Comparison of ENCODE assay signal across 10 cellular contexts in genomic region chr9:89880161-89880560, GRCh38.
"Had no signal": no experiment of that assay in that cellular context is flagged by ENCODE, and none has a peak within 500 bp of the region (broad histone marks: within the 10 kb centered on the region; RNA-seq: fewer than 3 reads in every experiment).

No MANE protein-coding gene starts in this region.

- DNase-seq: activated naive CD4-positive, alpha-beta T cell treated with anti-CD3 and anti-CD28 coated beads, Interleukin-2, amount 10 ng/mL, durations not matched to agents 7 days and 5 days; caudate nucleus; stimulated activated CD4-positive, alpha-beta T cell treated with anti-CD3 and anti-CD28 coated beads, Interleukin-4, amount 100 ng/mL, for 1 hour; stimulated activated naive CD8-positive, alpha-beta T cell treated with anti-CD3 and anti-CD28 coated beads, Interleukin-15, amount 100 ng/mL, for 72 hours; thyroid gland had no signal

- H3K4me1 ChIP-seq: thyroid gland had no signal

- H3K9me3 Mint-ChIP-seq: activated naive CD4-positive, alpha-beta T cell treated with anti-CD3 and anti-CD28 coated beads, Interleukin-2, amount 10 ng/mL, durations not matched to agents 7 days and 5 days; nephron; stimulated activated naive CD8-positive, alpha-beta T cell treated with anti-CD3 and anti-CD28 coated beads, Interleukin-15, amount 100 ng/mL, for 72 hours; T-helper 1 cell treated with Interleukin-12 subunit alpha and Interleukin-12 subunit beta and Interleukin-4 antibody, amounts not matched to agents 30 μg/mL and 1 μg/mL, for 36 hours; WTC11 had no signal

- H3K9me3 ChIP-seq: psoas muscle, thyroid gland had no signal

- H3K36me3 Mint-ChIP-seq: activated naive CD4-positive, alpha-beta T cell treated with anti-CD3 and anti-CD28 coated beads, Interleukin-2, amount 10 ng/mL, durations not matched to agents 7 days and 5 days; WTC11 had no signal

- H3K36me3 ChIP-seq: thyroid gland had no signal

- H3K27me3 Mint-ChIP-seq: stimulated activated naive CD8-positive, alpha-beta T cell treated with anti-CD3 and anti-CD28 coated beads, Interleukin-15, amount 100 ng/mL, for 72 hours had no signal

- H3K4me1 Mint-ChIP-seq: activated naive CD4-positive, alpha-beta T cell treated with anti-CD3 and anti-CD28 coated beads, Interleukin-2, amount 10 ng/mL, durations not matched to agents 7 days and 5 days; stimulated activated naive CD8-positive, alpha-beta T cell treated with anti-CD3 and anti-CD28 coated beads, Interleukin-15, amount 100 ng/mL, for 72 hours; WTC11 had no signal

- H3K27ac Mint-ChIP-seq: activated naive CD4-positive, alpha-beta T cell treated with anti-CD3 and anti-CD28 coated beads, Interleukin-2, amount 10 ng/mL, durations not matched to agents 7 days and 5 days; stimulated activated naive CD8-positive, alpha-beta T cell treated with anti-CD3 and anti-CD28 coated beads, Interleukin-15, amount 100 ng/mL, for 72 hours; T-helper 1 cell treated with Interleukin-12 subunit alpha and Interleukin-12 subunit beta and Interleukin-4 antibody, amounts not matched to agents 30 μg/mL and 1 μg/mL, for 36 hours; WTC11 had no signal

- ATAC-seq: SK-N-SH treated with all-trans-retinoic acid at 6 μM for 48 hours; stimulated activated naive CD8-positive, alpha-beta T cell treated with anti-CD3 and anti-CD28 coated beads, Interleukin-15, amount 100 ng/mL, for 72 hours; WTC11 had no signal

- H3K4me3 ChIP-seq: psoas muscle, thyroid gland had no signal

- H3K27me3 ChIP-seq: thyroid gland had no signal

- H3K27ac ChIP-seq: psoas muscle, thyroid gland had no signal

- H3K4me3 Mint-ChIP-seq: activated naive CD4-positive, alpha-beta T cell treated with anti-CD3 and anti-CD28 coated beads, Interleukin-2, amount 10 ng/mL, durations not matched to agents 7 days and 5 days; nephron; stimulated activated naive CD8-positive, alpha-beta T cell treated with anti-CD3 and anti-CD28 coated beads, Interleukin-15, amount 100 ng/mL, for 72 hours; T-helper 1 cell treated with Interleukin-12 subunit alpha and Interleukin-12 subunit beta and Interleukin-4 antibody, amounts not matched to agents 30 μg/mL and 1 μg/mL, for 36 hours; WTC11 had no signal
